ENCODE assay signal across 8 cellular contexts in the genomic region with DNA sequence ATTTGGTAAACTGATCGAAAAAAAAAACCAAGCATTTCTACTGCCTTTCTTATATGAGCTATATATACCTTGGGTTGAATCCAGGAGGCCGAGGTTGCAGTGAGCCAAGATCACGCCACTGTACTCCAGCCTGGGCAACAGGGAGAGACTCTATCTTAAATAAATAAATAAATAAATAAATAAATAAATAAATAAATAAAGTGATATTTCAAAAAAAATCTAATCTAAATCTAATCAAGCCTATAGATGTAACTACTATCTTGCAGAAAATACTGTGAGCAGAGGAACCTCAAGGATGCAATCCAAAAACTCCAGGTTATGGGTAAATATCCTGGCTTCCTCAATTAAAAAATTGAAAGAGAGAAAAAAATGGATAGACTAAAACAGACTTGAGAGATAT.
"Had no signal": no experiment of that assay in that cellular context is flagged by ENCODE, and none has a peak within 500 bp of the region (broad histone marks: within the 10 kb centered on the region; RNA-seq: fewer than 3 reads in every experiment).

No MANE protein-coding gene starts in this region.

- FAIRE-seq: HepG2, HTR-8/SVneo, K562 had no signal

- H3K4me3 ChIP-seq: K562 had no signal

- DNase-seq: IMR-90, KBM-7, KG1 had no signal

- H3K27ac ChIP-seq: HL-60, KMS-11 had no signal

- H3K4me2 ChIP-seq: KMS-11 had no signal

- ATAC-seq: HepG2, K562 had no signal
